Comparison of ENCODE assay signal across 20 cellular contexts in the genomic region with DNA sequence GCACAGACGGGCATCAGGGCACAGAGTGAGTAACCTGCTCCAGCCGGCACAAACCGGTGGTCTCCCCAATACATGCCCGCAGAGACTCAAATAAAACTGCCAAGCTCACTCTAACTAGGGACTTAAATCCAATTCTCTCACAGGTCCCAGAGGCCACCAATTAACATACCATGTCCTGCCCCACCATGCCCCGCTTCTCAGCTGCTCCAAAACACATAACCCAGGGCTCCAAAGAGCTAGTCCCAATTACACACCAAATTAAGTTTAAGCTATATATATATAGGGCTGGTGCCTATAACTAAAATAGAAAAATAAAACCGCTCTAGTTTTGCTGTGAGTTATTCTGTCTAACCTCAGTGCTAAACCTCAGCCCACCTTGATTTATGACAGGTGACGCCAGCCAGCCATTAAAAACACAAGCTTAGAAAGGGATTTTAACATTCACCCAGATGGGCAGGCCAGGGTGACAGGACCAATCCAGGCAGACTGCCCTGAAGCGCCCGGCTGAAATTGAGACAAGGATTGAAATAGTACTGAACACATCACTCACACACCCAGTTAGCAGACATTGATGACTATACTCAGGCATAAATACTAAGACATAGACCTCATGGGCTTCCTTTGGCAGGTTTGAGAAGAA.
DNase-seq lines count a peak whose midpoint lies in the region; ATAC-seq and TF ChIP-seq lines count a peak whose summit lies in the region.
"Had no signal": no experiment of that assay in that cellular context is flagged by ENCODE, and none has a peak within 500 bp of the region (broad histone marks: within the 10 kb centered on the region; RNA-seq: fewer than 3 reads in every experiment).

No MANE protein-coding gene starts in this region.

- H3K4me1 Mint-ChIP-seq in nephron progenitor cell: peaks cover 71% of the 10 kb centered on the region
- H3K4me1 Mint-ChIP-seq: CD8-positive, alpha-beta memory T cell had no signal

- peak overlapping the region; percentile 54 for H3K27ac Mint-ChIP-seq in nephron progenitor cell
- H3K27ac Mint-ChIP-seq: CD8-positive, alpha-beta memory T cell had no signal

- no peak overlapping the region for H3K4me3 Mint-ChIP-seq in nephron progenitor cell
- H3K4me3 Mint-ChIP-seq: CD14-positive monocyte; CD8-positive, alpha-beta memory T cell had no signal

- intact Hi-C loops in left ventricle myocardium inferior (cut with micrococcal nuclease) (no loop called here), left cardiac atrium (cut with DNase I) (no loop called here)

- no peak for DNase-seq in left ventricle myocardium inferior
- DNase-seq in left cardiac atrium: no peak
- DNase-seq in SJCRH30: peak; percentile 57 to 62
- no peak for DNase-seq in nephron progenitor cell
- DNase-seq in activated naive CD4-positive, alpha-beta T cell treated with anti-CD3 and anti-CD28 coated beads, Interleukin-2, amount 50 U/mL, for 16 hours: no peak
- no peak for DNase-seq in GM10266 (ENCODE audit: extremely low spot score)
- DNase-seq: CD8-positive, alpha-beta memory T cell; DMS79 treated with DMSO at 0.1 percent for 48 hours; GF-D8; KBM-7; MM.1S; NCI-H2029 treated with DMSO at 0.1 percent for 48 hours; NCI-H446 treated with DMSO at 0.1 percent for 48 hours; NCI-H526; Right ventricle myocardium superior; RPMI8226 had no signal

- H3K4me1 ChIP-seq in left ventricle myocardium inferior: peaks cover 39% of the 10 kb centered on the region
- H3K4me1 ChIP-seq in SJCRH30: peaks cover 36% of the 10 kb centered on the region
- H3K4me1 ChIP-seq: A549 had no signal

- H3K4me3 ChIP-seq in left ventricle myocardium inferior: no peak overlapping the region
- H3K4me3 ChIP-seq in SJCRH30: no peak overlapping the region
- H3K4me3 ChIP-seq: A549 had no signal

- no peaks in the 10 kb centered on the region for H3K36me3 Mint-ChIP-seq in nephron progenitor cell (ENCODE audit: low read depth)
- H3K36me3 Mint-ChIP-seq: CD8-positive, alpha-beta memory T cell had no signal

- H3K27ac ChIP-seq in left ventricle myocardium inferior (replicated peaks): peak overlapping the region; percentile 40
- H3K27ac ChIP-seq in SJCRH30: peak overlapping the region; percentile 58
- H3K27ac ChIP-seq: A549 had no signal

- H3K27me3 ChIP-seq in left ventricle myocardium inferior (ENCODE audit: low read depth) (no peaks in the 10 kb centered on the region), SJCRH30 (no peaks in the 10 kb centered on the region)

- H3K9me3 ChIP-seq in left ventricle myocardium inferior (replicated peaks) (no peaks in the 10 kb centered on the region), SJCRH30 (replicated peaks) (no peaks in the 10 kb centered on the region)
- H3K9me3 ChIP-seq: A549 had no signal

- peaks cover 4% of the 10 kb centered on the region for H3K9me3 Mint-ChIP-seq in nephron progenitor cell

- H3K27me3 Mint-ChIP-seq in nephron progenitor cell (ENCODE audit: low read depth, poor library complexity): peaks cover 3% of the 10 kb centered on the region

- no peak for TF ChIP-seq CTCF in left ventricle myocardium inferior (IDR thresholded peaks at IDR 0.05; ENCODE audit: borderline replicate concordance)
- no peak for TF ChIP-seq CTCF in nephron progenitor cell (IDR thresholded peaks at IDR 0.05)
- TF ChIP-seq CTCF in GM10266 (IDR thresholded peaks at IDR 0.05; ENCODE audit: control insufficient read depth, insufficient read depth, low read depth, missing control alignments): no peak

- H3K36me3 ChIP-seq in left ventricle myocardium inferior (no peaks in the 10 kb centered on the region), SJCRH30 (no peaks in the 10 kb centered on the region)

- ATAC-seq in left cardiac atrium: no peak
- ATAC-seq in HG03354 (IDR thresholded peaks at IDR 0.05; ENCODE audit: poor library complexity, severe bottlenecking, unreplicated experiment): no peak
- ATAC-seq: A549, HCT116 had no signal

Comparison
In these comparisons a context has a peak if more than half of its experiments do, and no peak if none do; other contexts are left out.
1. DNase-seq: peak in SJCRH30 (2 of 2); none in left ventricle myocardium inferior (single experiment), left cardiac atrium (single experiment), nephron progenitor cell (single experiment), activated naive CD4-positive, alpha-beta T cell treated with anti-CD3 and anti-CD28 coated beads, Interleukin-2, amount 50 U/mL, for 16 hours (single experiment) and GM10266 (single experiment).